In the genomic region with DNA sequence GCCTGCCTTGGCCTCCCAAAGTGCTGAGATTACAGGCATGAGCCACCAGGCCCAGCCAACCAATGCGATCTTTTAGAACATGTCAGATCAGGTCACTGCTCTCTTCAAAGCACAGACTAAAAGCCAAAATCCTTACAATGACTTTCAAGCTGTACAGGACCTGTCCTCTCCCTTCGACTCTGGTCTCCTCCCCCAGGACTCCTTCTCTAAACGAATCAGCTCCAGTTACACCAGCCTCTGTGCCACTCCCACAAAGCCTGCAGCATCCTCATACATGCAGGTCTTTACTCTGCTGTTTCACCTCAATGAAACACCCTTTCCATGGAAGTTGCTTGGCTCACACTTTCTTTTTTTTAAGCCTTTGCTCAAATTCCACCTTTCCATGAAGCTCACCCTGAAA, we compare ENCODE assay signal across 1 cellular context.
TF ChIP-seq lines count a peak whose summit lies in the region.

No MANE protein-coding gene starts in this region.

TF ChIP-seq in GM23338, 12 proteins besides CTCF, POLR2A, EP300 and RAD21 (continued from another document):
- TF ChIP-seq, protein P1, sequence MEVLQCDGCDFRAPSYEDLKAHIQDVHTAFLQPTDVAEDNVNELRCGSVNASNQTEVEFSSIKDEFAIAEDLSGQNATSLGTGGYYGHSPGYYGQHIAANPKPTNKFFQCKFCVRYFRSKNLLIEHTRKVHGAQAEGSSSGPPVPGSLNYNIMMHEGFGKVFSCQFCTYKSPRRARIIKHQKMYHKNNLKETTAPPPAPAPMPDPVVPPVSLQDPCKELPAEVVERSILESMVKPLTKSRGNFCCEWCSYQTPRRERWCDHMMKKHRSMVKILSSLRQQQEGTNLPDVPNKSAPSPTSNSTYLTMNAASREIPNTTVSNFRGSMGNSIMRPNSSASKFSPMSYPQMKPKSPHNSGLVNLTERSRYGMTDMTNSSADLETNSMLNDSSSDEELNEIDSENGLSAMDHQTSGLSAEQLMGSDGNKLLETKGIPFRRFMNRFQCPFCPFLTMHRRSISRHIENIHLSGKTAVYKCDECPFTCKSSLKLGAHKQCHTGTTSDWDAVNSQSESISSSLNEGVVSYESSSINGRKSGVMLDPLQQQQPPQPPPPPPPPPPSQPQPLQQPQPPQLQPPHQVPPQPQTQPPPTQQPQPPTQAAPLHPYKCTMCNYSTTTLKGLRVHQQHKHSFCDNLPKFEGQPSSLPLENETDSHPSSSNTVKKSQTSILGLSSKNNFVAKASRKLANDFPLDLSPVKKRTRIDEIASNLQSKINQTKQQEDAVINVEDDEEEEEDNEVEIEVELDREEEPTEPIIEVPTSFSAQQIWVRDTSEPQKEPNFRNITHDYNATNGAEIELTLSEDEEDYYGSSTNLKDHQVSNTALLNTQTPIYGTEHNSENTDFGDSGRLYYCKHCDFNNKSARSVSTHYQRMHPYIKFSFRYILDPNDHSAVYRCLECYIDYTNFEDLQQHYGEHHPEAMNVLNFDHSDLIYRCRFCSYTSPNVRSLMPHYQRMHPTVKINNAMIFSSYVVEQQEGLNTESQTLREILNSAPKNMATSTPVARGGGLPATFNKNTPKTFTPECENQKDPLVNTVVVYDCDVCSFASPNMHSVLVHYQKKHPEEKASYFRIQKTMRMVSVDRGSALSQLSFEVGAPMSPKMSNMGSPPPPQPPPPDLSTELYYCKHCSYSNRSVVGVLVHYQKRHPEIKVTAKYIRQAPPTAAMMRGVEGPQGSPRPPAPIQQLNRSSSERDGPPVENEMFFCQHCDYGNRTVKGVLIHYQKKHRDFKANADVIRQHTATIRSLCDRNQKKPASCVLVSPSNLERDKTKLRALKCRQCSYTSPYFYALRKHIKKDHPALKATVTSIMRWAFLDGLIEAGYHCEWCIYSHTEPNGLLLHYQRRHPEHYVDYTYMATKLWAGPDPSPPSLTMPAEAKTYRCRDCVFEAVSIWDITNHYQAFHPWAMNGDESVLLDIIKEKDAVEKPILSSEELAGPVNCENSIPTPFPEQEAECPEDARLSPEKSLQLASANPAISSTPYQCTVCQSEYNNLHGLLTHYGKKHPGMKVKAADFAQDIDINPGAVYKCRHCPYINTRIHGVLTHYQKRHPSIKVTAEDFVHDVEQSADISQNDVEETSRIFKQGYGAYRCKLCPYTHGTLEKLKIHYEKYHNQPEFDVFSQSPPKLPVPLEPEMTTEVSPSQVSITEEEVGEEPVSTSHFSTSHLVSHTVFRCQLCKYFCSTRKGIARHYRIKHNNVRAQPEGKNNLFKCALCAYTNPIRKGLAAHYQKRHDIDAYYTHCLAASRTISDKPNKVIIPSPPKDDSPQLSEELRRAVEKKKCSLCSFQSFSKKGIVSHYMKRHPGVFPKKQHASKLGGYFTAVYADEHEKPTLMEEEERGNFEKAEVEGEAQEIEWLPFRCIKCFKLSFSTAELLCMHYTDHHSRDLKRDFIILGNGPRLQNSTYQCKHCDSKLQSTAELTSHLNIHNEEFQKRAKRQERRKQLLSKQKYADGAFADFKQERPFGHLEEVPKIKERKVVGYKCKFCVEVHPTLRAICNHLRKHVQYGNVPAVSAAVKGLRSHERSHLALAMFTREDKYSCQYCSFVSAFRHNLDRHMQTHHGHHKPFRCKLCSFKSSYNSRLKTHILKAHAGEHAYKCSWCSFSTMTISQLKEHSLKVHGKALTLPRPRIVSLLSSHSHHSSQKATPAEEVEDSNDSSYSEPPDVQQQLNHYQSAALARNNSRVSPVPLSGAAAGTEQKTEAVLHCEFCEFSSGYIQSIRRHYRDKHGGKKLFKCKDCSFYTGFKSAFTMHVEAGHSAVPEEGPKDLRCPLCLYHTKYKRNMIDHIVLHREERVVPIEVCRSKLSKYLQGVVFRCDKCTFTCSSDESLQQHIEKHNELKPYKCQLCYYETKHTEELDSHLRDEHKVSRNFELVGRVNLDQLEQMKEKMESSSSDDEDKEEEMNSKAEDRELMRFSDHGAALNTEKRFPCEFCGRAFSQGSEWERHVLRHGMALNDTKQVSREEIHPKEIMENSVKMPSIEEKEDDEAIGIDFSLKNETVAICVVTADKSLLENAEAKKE (CRISPR knock-in tag; IDR thresholded peaks at IDR 0.05), result no peak
- TF ChIP-seq STAT1 (IDR thresholded peaks at IDR 0.05; ENCODE audit: unreplicated experiment), result no peak
- no peak for TF ChIP-seq JUNB (IDR thresholded peaks at IDR 0.05; ENCODE audit: unreplicated experiment)
- no peak for TF ChIP-seq ZNF331 (CRISPR knock-in tag; IDR thresholded peaks at IDR 0.05; ENCODE audit: low read depth)
- no peak for TF ChIP-seq ZNF114 (CRISPR knock-in tag; IDR thresholded peaks at IDR 0.05)
- no peak for TF ChIP-seq EZH2 (IDR thresholded peaks at IDR 0.05; ENCODE audit: low read depth, unreplicated experiment)
- no peak for TF ChIP-seq CREB1 (CRISPR knock-in tag; IDR thresholded peaks at IDR 0.05; ENCODE audit: low read depth)
- TF ChIP-seq, protein P2, sequence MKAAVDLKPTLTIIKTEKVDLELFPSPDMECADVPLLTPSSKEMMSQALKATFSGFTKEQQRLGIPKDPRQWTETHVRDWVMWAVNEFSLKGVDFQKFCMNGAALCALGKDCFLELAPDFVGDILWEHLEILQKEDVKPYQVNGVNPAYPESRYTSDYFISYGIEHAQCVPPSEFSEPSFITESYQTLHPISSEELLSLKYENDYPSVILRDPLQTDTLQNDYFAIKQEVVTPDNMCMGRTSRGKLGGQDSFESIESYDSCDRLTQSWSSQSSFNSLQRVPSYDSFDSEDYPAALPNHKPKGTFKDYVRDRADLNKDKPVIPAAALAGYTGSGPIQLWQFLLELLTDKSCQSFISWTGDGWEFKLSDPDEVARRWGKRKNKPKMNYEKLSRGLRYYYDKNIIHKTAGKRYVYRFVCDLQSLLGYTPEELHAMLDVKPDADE (IDR thresholded peaks at IDR 0.05), result no peak
